In the genomic region with DNA sequence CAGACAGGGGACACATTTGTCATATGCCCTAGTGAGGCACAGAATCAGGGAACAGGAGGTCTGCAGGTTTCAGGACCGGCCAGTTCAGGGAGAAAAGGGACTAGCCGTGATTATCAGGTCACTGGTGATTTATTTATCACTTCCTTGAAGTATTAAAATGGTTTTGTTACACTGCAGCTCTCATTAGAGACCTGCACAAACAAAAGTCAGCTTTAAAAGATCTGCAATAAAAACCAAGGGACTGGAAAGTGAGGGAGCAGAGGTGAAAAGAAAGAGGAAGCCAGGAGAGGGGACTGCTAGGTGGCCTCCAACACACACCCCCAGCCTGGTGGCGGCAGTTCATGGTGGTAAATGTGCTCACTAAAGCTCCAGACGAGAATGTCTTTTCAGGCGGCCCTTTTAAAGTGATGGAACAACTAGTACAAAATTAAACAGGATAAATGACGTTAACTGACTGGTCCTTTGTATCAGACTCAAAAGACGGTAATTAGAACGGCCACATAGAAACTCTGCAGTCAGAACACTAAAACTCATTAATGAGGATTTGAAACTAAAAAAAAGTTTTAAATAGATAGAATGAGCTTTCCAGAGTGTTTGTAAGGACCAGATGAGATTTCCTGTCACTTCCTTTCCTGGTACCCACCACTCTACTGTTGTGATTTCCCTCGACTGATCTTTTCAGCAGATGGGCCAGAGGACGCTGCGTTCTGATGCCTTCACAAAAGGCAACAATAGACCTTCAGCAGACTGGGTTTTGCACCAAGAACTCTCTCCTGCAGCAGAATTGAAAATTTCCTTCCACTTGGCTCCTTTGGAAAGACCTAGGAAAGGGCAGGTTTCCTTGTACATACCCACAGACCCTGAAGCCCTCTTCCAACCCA, we compare ENCODE assay signal across 1 cellular context.
TF ChIP-seq lines count a peak whose summit lies in the region.

No MANE protein-coding gene starts in this region.

TF ChIP-seq in WTC11, 78 proteins besides CTCF, POLR2A, EP300 and RAD21 (continued from another document):
- TF ChIP-seq NFATC4 (CRISPR knock-in tag; IDR thresholded peaks at IDR 0.05) (no peak), ESRRA (CRISPR knock-in tag; IDR thresholded peaks at IDR 0.05; ENCODE audit: borderline replicate concordance) (no peak), NR2C2 (CRISPR knock-in tag; IDR thresholded peaks at IDR 0.05) (no peak), JUN (CRISPR knock-in tag; IDR thresholded peaks at IDR 0.05) (no peak), ZNF416 (CRISPR knock-in tag; IDR thresholded peaks at IDR 0.05) (no peak), ZNF317 (CRISPR knock-in tag; IDR thresholded peaks at IDR 0.05; ENCODE audit: borderline replicate concordance, low read depth) (no peak), ZNF263 (CRISPR knock-in tag; IDR thresholded peaks at IDR 0.05; ENCODE audit: low read depth) (no peak), ETV6 (CRISPR knock-in tag; IDR thresholded peaks at IDR 0.05) (no peak)
- TF ChIP-seq, protein P1, sequence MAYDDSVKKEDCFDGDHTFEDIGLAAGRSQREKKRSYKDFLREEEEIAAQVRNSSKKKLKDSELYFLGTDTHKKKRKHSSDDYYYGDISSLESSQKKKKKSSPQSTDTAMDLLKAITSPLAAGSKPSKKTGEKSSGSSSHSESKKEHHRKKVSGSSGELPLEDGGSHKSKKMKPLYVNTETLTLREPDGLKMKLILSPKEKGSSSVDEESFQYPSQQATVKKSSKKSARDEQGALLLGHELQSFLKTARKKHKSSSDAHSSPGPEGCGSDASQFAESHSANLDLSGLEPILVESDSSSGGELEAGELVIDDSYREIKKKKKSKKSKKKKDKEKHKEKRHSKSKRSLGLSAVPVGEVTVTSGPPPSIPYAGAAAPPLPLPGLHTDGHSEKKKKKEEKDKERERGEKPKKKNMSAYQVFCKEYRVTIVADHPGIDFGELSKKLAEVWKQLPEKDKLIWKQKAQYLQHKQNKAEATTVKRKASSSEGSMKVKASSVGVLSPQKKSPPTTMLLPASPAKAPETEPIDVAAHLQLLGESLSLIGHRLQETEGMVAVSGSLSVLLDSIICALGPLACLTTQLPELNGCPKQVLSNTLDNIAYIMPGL (CRISPR knock-in tag; IDR thresholded peaks at IDR 0.05), result no peak
- TF ChIP-seq, protein P2, sequence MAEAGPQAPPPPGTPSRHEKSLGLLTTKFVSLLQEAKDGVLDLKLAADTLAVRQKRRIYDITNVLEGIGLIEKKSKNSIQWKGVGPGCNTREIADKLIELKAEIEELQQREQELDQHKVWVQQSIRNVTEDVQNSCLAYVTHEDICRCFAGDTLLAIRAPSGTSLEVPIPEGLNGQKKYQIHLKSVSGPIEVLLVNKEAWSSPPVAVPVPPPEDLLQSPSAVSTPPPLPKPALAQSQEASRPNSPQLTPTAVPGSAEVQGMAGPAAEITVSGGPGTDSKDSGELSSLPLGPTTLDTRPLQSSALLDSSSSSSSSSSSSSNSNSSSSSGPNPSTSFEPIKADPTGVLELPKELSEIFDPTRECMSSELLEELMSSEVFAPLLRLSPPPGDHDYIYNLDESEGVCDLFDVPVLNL (CRISPR knock-in tag; IDR thresholded peaks at IDR 0.05; ENCODE audit: borderline replicate concordance, low read depth), result no peak
- TF ChIP-seq, protein P3, sequence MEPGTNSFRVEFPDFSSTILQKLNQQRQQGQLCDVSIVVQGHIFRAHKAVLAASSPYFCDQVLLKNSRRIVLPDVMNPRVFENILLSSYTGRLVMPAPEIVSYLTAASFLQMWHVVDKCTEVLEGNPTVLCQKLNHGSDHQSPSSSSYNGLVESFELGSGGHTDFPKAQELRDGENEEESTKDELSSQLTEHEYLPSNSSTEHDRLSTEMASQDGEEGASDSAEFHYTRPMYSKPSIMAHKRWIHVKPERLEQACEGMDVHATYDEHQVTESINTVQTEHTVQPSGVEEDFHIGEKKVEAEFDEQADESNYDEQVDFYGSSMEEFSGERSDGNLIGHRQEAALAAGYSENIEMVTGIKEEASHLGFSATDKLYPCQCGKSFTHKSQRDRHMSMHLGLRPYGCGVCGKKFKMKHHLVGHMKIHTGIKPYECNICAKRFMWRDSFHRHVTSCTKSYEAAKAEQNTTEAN (CRISPR knock-in tag; IDR thresholded peaks at IDR 0.05), result no peak
- TF ChIP-seq, protein P4, sequence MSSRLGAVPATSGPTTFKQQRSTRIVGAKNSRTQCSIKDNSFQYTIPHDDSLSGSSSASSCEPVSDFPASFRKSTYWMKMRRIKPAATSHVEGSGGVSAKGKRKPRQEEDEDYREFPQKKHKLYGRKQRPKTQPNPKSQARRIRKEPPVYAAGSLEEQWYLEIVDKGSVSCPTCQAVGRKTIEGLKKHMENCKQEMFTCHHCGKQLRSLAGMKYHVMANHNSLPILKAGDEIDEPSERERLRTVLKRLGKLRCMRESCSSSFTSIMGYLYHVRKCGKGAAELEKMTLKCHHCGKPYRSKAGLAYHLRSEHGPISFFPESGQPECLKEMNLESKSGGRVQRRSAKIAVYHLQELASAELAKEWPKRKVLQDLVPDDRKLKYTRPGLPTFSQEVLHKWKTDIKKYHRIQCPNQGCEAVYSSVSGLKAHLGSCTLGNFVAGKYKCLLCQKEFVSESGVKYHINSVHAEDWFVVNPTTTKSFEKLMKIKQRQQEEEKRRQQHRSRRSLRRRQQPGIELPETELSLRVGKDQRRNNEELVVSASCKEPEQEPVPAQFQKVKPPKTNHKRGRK (CRISPR knock-in tag; IDR thresholded peaks at IDR 0.05; ENCODE audit: borderline replicate concordance), result no peak
- TF ChIP-seq, protein P5, sequence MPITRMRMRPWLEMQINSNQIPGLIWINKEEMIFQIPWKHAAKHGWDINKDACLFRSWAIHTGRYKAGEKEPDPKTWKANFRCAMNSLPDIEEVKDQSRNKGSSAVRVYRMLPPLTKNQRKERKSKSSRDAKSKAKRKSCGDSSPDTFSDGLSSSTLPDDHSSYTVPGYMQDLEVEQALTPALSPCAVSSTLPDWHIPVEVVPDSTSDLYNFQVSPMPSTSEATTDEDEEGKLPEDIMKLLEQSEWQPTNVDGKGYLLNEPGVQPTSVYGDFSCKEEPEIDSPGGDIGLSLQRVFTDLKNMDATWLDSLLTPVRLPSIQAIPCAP (CRISPR knock-in tag; IDR thresholded peaks at IDR 0.05), result no peak
- TF ChIP-seq, protein P6, sequence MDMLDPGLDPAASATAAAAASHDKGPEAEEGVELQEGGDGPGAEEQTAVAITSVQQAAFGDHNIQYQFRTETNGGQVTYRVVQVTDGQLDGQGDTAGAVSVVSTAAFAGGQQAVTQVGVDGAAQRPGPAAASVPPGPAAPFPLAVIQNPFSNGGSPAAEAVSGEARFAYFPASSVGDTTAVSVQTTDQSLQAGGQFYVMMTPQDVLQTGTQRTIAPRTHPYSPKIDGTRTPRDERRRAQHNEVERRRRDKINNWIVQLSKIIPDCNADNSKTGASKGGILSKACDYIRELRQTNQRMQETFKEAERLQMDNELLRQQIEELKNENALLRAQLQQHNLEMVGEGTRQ (CRISPR knock-in tag; IDR thresholded peaks at IDR 0.05), result no peak
